37 cellular contexts compared by ENCODE assay signal in the genomic region with DNA sequence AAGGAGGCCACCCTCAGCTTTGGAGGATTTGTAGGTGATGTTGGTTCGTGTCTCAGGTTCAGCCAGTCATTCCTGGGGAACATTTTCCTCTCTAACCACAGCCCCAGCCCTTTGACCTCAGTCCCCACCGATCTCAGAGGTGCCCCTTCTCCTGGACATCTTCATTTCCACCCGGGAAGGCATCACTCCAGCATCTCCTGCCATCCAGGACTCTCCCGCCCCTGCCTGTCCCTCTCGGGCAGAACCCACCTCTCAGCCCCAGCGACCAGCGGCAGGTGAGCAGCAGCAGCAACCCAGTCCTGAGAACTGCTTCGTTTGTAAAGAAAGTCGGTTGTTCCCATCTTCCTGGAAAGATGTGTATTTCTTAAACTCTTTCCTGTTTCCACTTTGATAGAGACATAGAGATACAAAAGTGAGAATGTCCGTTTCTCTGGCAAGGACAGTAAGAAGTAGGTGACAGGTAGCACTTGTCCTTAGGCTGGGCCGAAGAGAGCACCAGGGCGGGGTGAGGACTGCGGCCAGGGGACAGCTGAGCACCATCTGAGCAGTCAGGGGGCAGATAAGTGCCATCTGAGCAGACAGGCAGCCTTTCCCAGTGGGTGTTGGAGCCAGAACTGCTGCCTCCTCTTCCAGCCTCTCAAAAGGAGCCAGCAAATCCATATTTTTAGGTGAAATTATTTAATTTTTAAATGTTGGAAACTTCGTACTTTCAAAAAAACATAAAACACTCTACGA.
"Had no signal": no experiment of that assay in that cellular context is flagged by ENCODE, and none has a peak within 500 bp of the region (broad histone marks: within the 10 kb centered on the region; RNA-seq: fewer than 3 reads in every experiment).

No MANE protein-coding gene starts in this region.

- H3K4me1 ChIP-seq: adrenal gland, body of pancreas, breast epithelium had no signal

- H3K36me3 ChIP-seq: adrenal gland, brain microvascular endothelial cell, breast epithelium had no signal

- H3K27ac ChIP-seq: adrenal gland, body of pancreas, brain microvascular endothelial cell, breast epithelium, VCaP had no signal

- H3K4me3 Mint-ChIP-seq: activated B cell treated with CpG ODN at 0.5 μM for 24 hours; activated CD4-positive, alpha-beta memory T cell treated with anti-CD3 and anti-CD28 coated beads for 36 hours; activated CD4-positive, alpha-beta T cell treated with anti-CD3 and anti-CD28 coated beads, Interleukin-2, amount 10 ng/mL, durations not matched to agents 24 days and 14 days; activated CD8-positive, alpha-beta T cell treated with anti-CD3 and anti-CD28 coated beads for 36 hours; activated naive CD4-positive, alpha-beta T cell treated with anti-CD3 and anti-CD28 coated beads for 36 hours; activated naive CD8-positive, alpha-beta T cell treated with anti-CD3 and anti-CD28 coated beads for 36 hours; activated T-cell treated with anti-CD3 and anti-CD28 coated beads, Interleukin-2, amount 50 U/mL, for 4 hours; activated T-cell treated with anti-CD3 and anti-CD28 coated beads, Interleukin-2, amount 50 U/mL, for 72 hours; activated T-helper 1 cell treated with anti-CD3 and anti-CD28 coated beads, Interleukin-12 subunit alpha, Interleukin-12 subunit beta, Interleukin-2, Interleukin-4 antibody, amounts not matched to agents 30 ng/mL and 10 ng/mL and 1 ng/mL, durations not matched to agents 14 hours and 24 hours and 36 hours; activated T-helper 17 cell treated with anti-CD3 and anti-CD28 coated beads, Interleukin-2, amount 50 U/mL, for 72 hours; central memory CD8-positive, alpha-beta T cell; T-helper 1 cell treated with Interleukin-12 subunit alpha and Interleukin-12 subunit beta and Interleukin-4 antibody, amounts not matched to agents 30 μg/mL and 1 μg/mL, for 36 hours; T-helper 2 cell treated with Interferon-gamma antibody and Interleukin-4, amounts not matched to agents 5 μg/mL and 100 μg/mL, for 36 hours had no signal

- H3K4me3 ChIP-seq: adrenal gland, body of pancreas, breast epithelium had no signal

- H3K9me3 ChIP-seq: adrenal gland, body of pancreas, breast epithelium had no signal

- H3K36me3 Mint-ChIP-seq: activated CD4-positive, alpha-beta memory T cell treated with anti-CD3 and anti-CD28 coated beads for 36 hours; activated naive CD4-positive, alpha-beta T cell treated with anti-CD3 and anti-CD28 coated beads, Interleukin-2, amount 50 U/mL, for 72 hours; activated naive CD8-positive, alpha-beta T cell treated with anti-CD3 and anti-CD28 coated beads for 36 hours had no signal

- FAIRE-seq: astrocyte, TTC549 had no signal

- H3K4me1 Mint-ChIP-seq: activated B cell treated with CpG ODN at 0.5 μM for 24 hours; activated CD4-positive, alpha-beta T cell treated with anti-CD3 and anti-CD28 coated beads, Interleukin-2, amount 10 ng/mL, durations not matched to agents 24 days and 14 days; activated naive CD8-positive, alpha-beta T cell treated with anti-CD3 and anti-CD28 coated beads for 36 hours; activated T-helper 17 cell treated with anti-CD3 and anti-CD28 coated beads, Interleukin-2, amount 50 U/mL, for 72 hours; central memory CD8-positive, alpha-beta T cell had no signal

- H3K27ac Mint-ChIP-seq: activated B cell treated with CpG ODN at 0.5 μM for 24 hours; activated CD4-positive, alpha-beta memory T cell treated with anti-CD3 and anti-CD28 coated beads for 36 hours; activated CD4-positive, alpha-beta T cell treated with anti-CD3 and anti-CD28 coated beads, Interleukin-2, amount 10 ng/mL, durations not matched to agents 24 days and 14 days; activated CD8-positive, alpha-beta T cell treated with anti-CD3 and anti-CD28 coated beads for 36 hours; activated naive CD4-positive, alpha-beta T cell treated with anti-CD3 and anti-CD28 coated beads for 36 hours; activated naive CD4-positive, alpha-beta T cell treated with anti-CD3 and anti-CD28 coated beads, Interleukin-2, amount 50 U/mL, for 72 hours; activated naive CD8-positive, alpha-beta T cell treated with anti-CD3 and anti-CD28 coated beads for 36 hours; activated T-cell treated with anti-CD3 and anti-CD28 coated beads, Interleukin-2, amount 50 U/mL, for 72 hours; activated T-helper 1 cell treated with anti-CD3 and anti-CD28 coated beads, Interleukin-12 subunit alpha, Interleukin-12 subunit beta, Interleukin-2, Interleukin-4 antibody, amounts not matched to agents 30 ng/mL and 10 ng/mL and 1 ng/mL, durations not matched to agents 14 hours and 24 hours and 36 hours; activated T-helper 17 cell treated with anti-CD3 and anti-CD28 coated beads, Interleukin-2, amount 50 U/mL, for 72 hours; T-helper 1 cell treated with Interleukin-12 subunit alpha and Interleukin-12 subunit beta and Interleukin-4 antibody, amounts not matched to agents 30 μg/mL and 1 μg/mL, for 36 hours; T-helper 2 cell treated with Interferon-gamma antibody and Interleukin-4, amounts not matched to agents 5 μg/mL and 100 μg/mL, for 36 hours had no signal

- DNase-seq: activated B cell treated with CpG ODN at 0.5 μM for 24 hours; activated CD4-positive, alpha-beta memory T cell treated with anti-CD3 and anti-CD28 coated beads for 36 hours; activated CD4-positive, alpha-beta T cell treated with anti-CD3 and anti-CD28 coated beads for 4 hours; activated CD4-positive, alpha-beta T cell treated with anti-CD3 and anti-CD28 coated beads, Interleukin-2, amount 10 ng/mL, durations not matched to agents 24 days and 14 days; activated CD4-positive, alpha-beta T cell treated with anti-CD3 and anti-CD28 coated beads, Interleukin-2, amount 50 U/mL, for 1 hour; activated CD4-positive, alpha-beta T cell treated with anti-CD3 and anti-CD28 coated beads, Interleukin-2, amount 50 U/mL, for 4 hours; activated CD4-positive, CD25-positive, alpha-beta regulatory T cell treated with anti-CD3 and anti-CD28 coated beads, Interleukin-2, amount 50 U/mL, for 72 hours; activated CD8-positive, alpha-beta memory T cell treated with anti-CD3 and anti-CD28 coated beads, Interleukin-2, amount 50 U/mL, for 4 hours; activated CD8-positive, alpha-beta T cell treated with anti-CD3 and anti-CD28 coated beads for 36 hours; activated effector memory CD4-positive, alpha-beta T cell treated with anti-CD3 and anti-CD28 coated beads, Interleukin-2, amount 50 U/mL, for 16 hours; activated gamma-delta T cell treated with Interleukin-2 at 50 U/mL for 16 hours; activated naive CD4-positive, alpha-beta T cell; activated naive CD4-positive, alpha-beta T cell treated with anti-CD3 and anti-CD28 coated beads for 36 hours; activated naive CD4-positive, alpha-beta T cell treated with anti-CD3 and anti-CD28 coated beads, Interleukin-2, amount 50 U/mL, for 16 hours; activated naive CD8-positive, alpha-beta T cell treated with anti-CD3 and anti-CD28 coated beads for 36 hours; activated T-cell treated with anti-CD3 and anti-CD28 coated beads for 4 hours; activated T-cell treated with anti-CD3 and anti-CD28 coated beads, Interleukin-2, amount 50 U/mL, for 1 hour; activated T-cell treated with anti-CD3 and anti-CD28 coated beads, Interleukin-2, amount 50 U/mL, for 4 hours; activated T-cell treated with anti-CD3 and anti-CD28 coated beads, Interleukin-2, amount 50 U/mL, for 72 hours; adrenal gland; amniotic stem cell; body of pancreas; brain microvascular endothelial cell; cerebellar nuclear complex; T-helper 1 cell; T-helper 2 cell; T-helper 9 cell had no signal

- H3K9me3 Mint-ChIP-seq: activated CD4-positive, alpha-beta T cell treated with anti-CD3 and anti-CD28 coated beads, Interleukin-2, amount 10 ng/mL, durations not matched to agents 24 days and 14 days; activated naive CD4-positive, alpha-beta T cell treated with anti-CD3 and anti-CD28 coated beads for 36 hours; activated T-helper 17 cell treated with anti-CD3 and anti-CD28 coated beads, Interleukin-2, amount 50 U/mL, for 72 hours; central memory CD8-positive, alpha-beta T cell had no signal

- H3K27me3 ChIP-seq: body of pancreas, brain microvascular endothelial cell, breast epithelium had no signal

- ATAC-seq: activated CD8-positive, alpha-beta T cell treated with anti-CD3 and anti-CD28 coated beads for 36 hours; activated naive CD4-positive, alpha-beta T cell treated with anti-CD3 and anti-CD28 coated beads, Interleukin-2, amount 50 U/mL, for 72 hours; activated T-cell treated with anti-CD3 and anti-CD28 coated beads, Interleukin-2, amount 50 U/mL, for 4 hours; activated T-cell treated with anti-CD3 and anti-CD28 coated beads, Interleukin-2, amount 50 U/mL, for 72 hours; activated T-helper 17 cell treated with anti-CD3 and anti-CD28 coated beads, Interleukin-2, amount 50 U/mL, for 72 hours; body of pancreas had no signal

- H3K27me3 Mint-ChIP-seq: activated B cell treated with CpG ODN at 0.5 μM for 24 hours; activated CD4-positive, alpha-beta memory T cell treated with anti-CD3 and anti-CD28 coated beads for 36 hours; activated CD4-positive, alpha-beta T cell treated with anti-CD3 and anti-CD28 coated beads, Interleukin-2, amount 10 ng/mL, durations not matched to agents 24 days and 14 days; activated CD8-positive, alpha-beta T cell treated with anti-CD3 and anti-CD28 coated beads for 36 hours; activated naive CD8-positive, alpha-beta T cell treated with anti-CD3 and anti-CD28 coated beads for 36 hours; activated T-helper 17 cell treated with anti-CD3 and anti-CD28 coated beads, Interleukin-2, amount 50 U/mL, for 72 hours; central memory CD8-positive, alpha-beta T cell had no signal
